In genomic region chr1:7487756-7488474, GRCh38 we compare ENCODE assay signal across 15 cellular contexts.
DNase-seq lines count a peak whose midpoint lies in the region; ATAC-seq and TF ChIP-seq lines count a peak whose summit lies in the region.
"Had no signal": no experiment of that assay in that cellular context is flagged by ENCODE, and none has a peak within 500 bp of the region (broad histone marks: within the 10 kb centered on the region; RNA-seq: fewer than 3 reads in every experiment).

No MANE protein-coding gene starts in this region.

- H3K4me1 ChIP-seq in heart left ventricle: peaks cover 0 to 12% (median 0%) of the 10 kb centered on the region in 12 donors
- H3K4me1 ChIP-seq: Caco-2 had no signal

- H3K4me1 Mint-ChIP-seq in nephron: peaks cover 41% of the 10 kb centered on the region
- H3K4me1 Mint-ChIP-seq: CD8-positive, alpha-beta memory T cell had no signal

- intact Hi-C loops in left cardiac atrium (cut with DNase I): no loop called here
- intact Hi-C loops in heart left ventricle (cut with DNase I): no loop called here

- peaks cover under 1% of the 10 kb centered on the region for H3K9me3 Mint-ChIP-seq in nephron
- H3K9me3 Mint-ChIP-seq: CD8-positive, alpha-beta memory T cell had no signal

- H3K4me3 ChIP-seq in heart left ventricle: no peak overlapping the region
- H3K4me3 ChIP-seq in WERI-Rb-1 (ENCODE audit: low read depth, low read length): no peak overlapping the region
- H3K4me3 ChIP-seq: BLaER1 had no signal

- H3K27me3 ChIP-seq in heart left ventricle (no peaks in the 10 kb centered on the region), WERI-Rb-1 (ENCODE audit: insufficient read depth, low read depth, severe bottlenecking) (no peaks in the 10 kb centered on the region)
- H3K27me3 ChIP-seq: BLaER1 had no signal

- no peak for TF ChIP-seq POLR2A in heart left ventricle (IDR thresholded peaks at IDR 0.05)

- peak overlapping the region in 2 of 3 experiments; percentile 45 to 83 for H3K27ac Mint-ChIP-seq in nephron
- H3K27ac Mint-ChIP-seq: CD8-positive, alpha-beta memory T cell had no signal

- H3K27ac ChIP-seq in heart left ventricle (no peak overlapping the region), WERI-Rb-1 (no peak overlapping the region)
- H3K27ac ChIP-seq: 22Rv1, BLaER1 had no signal

- peaks cover 22% of the 10 kb centered on the region for H3K27me3 Mint-ChIP-seq in nephron (ENCODE audit: low read depth)

- no peaks in the 10 kb centered on the region for H3K36me3 Mint-ChIP-seq in nephron (ENCODE audit: low read depth)
- H3K36me3 Mint-ChIP-seq: CD8-positive, alpha-beta memory T cell had no signal

- ATAC-seq in left cardiac atrium: no peak
- ATAC-seq in heart left ventricle: no peak
- no peak for ATAC-seq in GM18870 (IDR thresholded peaks at IDR 0.05; ENCODE audit: unreplicated experiment)

- TF ChIP-seq CTCF in heart left ventricle (IDR thresholded peaks at IDR 0.05): no peak
- peak; percentile 19; the same call in 1 of the 2 replicates for TF ChIP-seq CTCF in WERI-Rb-1 (IDR thresholded peaks at IDR 0.05; ENCODE audit: low read depth, low read length)
- TF ChIP-seq CTCF in nephron (IDR thresholded peaks at IDR 0.05; ENCODE audit: unreplicated experiment in 3 of 3): no peak

- H3K36me3 ChIP-seq in heart left ventricle (no peaks in the 10 kb centered on the region), WERI-Rb-1 (no peaks in the 10 kb centered on the region)
- H3K36me3 ChIP-seq: BLaER1 had no signal

- DNase-seq in left cardiac atrium (peak; percentile 1), heart left ventricle (no peak), WERI-Rb-1 (no peak), NCI-H2227 treated with DMSO at 0.1 percent for 48 hours (lab: John Stamatoyannopoulos, UW) (no peak)
- no peak for DNase-seq in stimulated activated CD8-positive, alpha-beta memory T cell treated with anti-CD3 and anti-CD28 coated beads, Interleukin-4, amount 100 ng/mL, for 48 hours
- DNase-seq: AML-193; Caco-2; CD8-positive, alpha-beta memory T cell; DMS53; GF-D8; IMR-90 had no signal

- no peak overlapping the region for H3K4me3 Mint-ChIP-seq in nephron
- H3K4me3 Mint-ChIP-seq: CD8-positive, alpha-beta memory T cell had no signal

- H3K9me3 ChIP-seq in heart left ventricle (no peaks in the 10 kb centered on the region), WERI-Rb-1 (ENCODE audit: severe bottlenecking) (no peaks in the 10 kb centered on the region)
- H3K9me3 ChIP-seq: BLaER1, Caco-2 had no signal

- 76 to 90% (median 84%) methylated on average over 8 of the region's 8 CpGs for WGBS in heart left ventricle, 4 donors
